In the genomic region with DNA sequence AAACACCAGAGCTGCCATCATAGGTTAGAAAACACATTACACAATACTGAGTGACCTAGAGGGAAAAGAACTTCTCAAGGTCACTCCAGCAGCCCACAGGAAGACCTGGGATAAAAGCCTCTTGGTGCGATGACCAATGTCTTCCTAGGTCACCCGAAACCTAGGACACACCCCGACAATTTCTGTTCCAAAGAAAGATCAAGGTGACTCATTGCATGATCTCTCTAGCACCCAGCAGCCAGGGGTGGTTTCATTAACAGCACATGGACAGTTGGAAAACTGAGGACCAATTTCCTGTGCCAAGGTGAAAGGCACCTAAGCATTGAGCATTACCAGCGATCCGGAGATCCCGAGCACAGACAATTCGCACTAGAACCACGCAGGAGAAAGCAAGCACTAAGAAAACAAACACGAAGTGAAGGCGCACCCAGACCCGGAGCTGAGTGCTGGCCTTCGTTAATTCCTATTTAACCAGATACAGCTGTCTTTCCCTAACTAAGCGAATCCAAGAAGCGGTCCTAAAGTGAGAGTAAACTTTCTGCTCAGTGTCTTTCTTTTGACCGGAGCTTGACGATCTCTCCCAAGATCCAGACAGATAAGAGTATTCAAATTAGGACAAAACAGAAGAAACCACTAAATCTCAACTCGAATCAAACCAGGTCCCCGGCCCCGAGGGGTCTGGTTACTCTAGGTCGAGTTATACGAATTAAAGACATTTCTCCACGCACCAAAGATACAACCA, we compare ENCODE assay signal across 8 cellular contexts. TPM values are rescaled to one million over a fixed set of nuclear protein-coding genes. Genes with fewer than 3 reads are reported as not detected.
DNase-seq lines count a peak whose midpoint lies in the region; ATAC-seq, FAIRE-seq and TF ChIP-seq lines count a peak whose summit lies in the region.

No MANE protein-coding gene starts in this region.

- H3K4me3 ChIP-seq in GM12878, result peak overlapping the region; percentile 76
- peak overlapping the region; percentile 53 for H3K4me3 ChIP-seq in kidney epithelial cell (ENCODE audit: low read depth, low read length)
- H3K4me3 ChIP-seq in stomach, result peak overlapping the region; percentile 65 to 79 (median 74)

- 13% methylated on average over 22 of the region's 22 CpGs for WGBS in GM12878 (ENCODE audit: insufficient coverage, insufficient replicate concordance, low lambda C conversion rate, missing lambda C conversion rate)
- WGBS in stomach, 5 donors, result 3 to 10% (median 6%) methylated on average over 22 of the region's 22 CpGs

- H3K4me2 ChIP-seq in GM12878 (ENCODE audit: control insufficient read depth, insufficient read depth), result peak overlapping the region; percentile 94

- TF ChIP-seq CTCF in GM12878 (IDR thresholded peaks at IDR 0.05 in 2 of 3, conservative IDR thresholded peaks at IDR 0.05 in 1 of 3; ENCODE audit: control insufficient read depth in 2 of 3, extremely low read depth in 1 of 3, insufficient read depth in 1 of 3, low read depth in 3 of 3, low read length in 3 of 3), result no peak
- TF ChIP-seq CTCF in kidney epithelial cell (IDR thresholded peaks at IDR 0.05; ENCODE audit: insufficient read depth, low read length, poor library complexity, severe bottlenecking), result no peak
- no peak for TF ChIP-seq CTCF in stomach (IDR thresholded peaks at IDR 0.05)

- RAD21 ChIA-PET in GM12878 (lab: Charles Lee; ENCODE audit: unreplicated experiment), result interaction anchor here (0.5 kb wide), 1 partner anchor 467 kb away, joined by 3 read pairs; no protein-coding TSS in a partner anchor

- H3K4me1 ChIP-seq in GM12878 (ENCODE audit: control insufficient read depth, insufficient read depth, low read length), result peaks cover 8% of the 10 kb centered on the region
- peaks cover 20 to 28% (median 23%) of the 10 kb centered on the region in 4 donors for H3K4me1 ChIP-seq in stomach

- H4K20me1 ChIP-seq in GM12878 (ENCODE audit: control insufficient read depth, insufficient read depth), result no peaks in the 10 kb centered on the region

- DNase-seq in DMS53 (lab: John Stamatoyannopoulos, UW) (peak; percentile 46), GM12878 (ENCODE audit: low read depth, low spot score) (no peak), kidney epithelial cell (ENCODE audit: low read depth) (no peak), stomach (no peak), SHP77 (lab: John Stamatoyannopoulos, UW) (no peak), GM12892 (ENCODE audit: insufficient read length) (no peak)

- no peak for TF ChIP-seq RAD21 in GM12878 (IDR thresholded peaks at IDR 0.05; ENCODE audit: insufficient read depth, low read depth, low read length)

- FAIRE-seq in GM12878 (lab: Jason Lieb, UNC), result no peak
- no peak for FAIRE-seq in GM12892 (lab: Jason Lieb, UNC)

- in situ Hi-C loops in GM12878 (cut with MboI), result no loop called here

- POLR2A ChIA-PET in GM12878 (lab: Charles Lee), result no interaction called here

- SMC1A ChIA-PET in GM12878 (lab: Charles Lee; ENCODE audit: uncharacterized antibody, unreplicated experiment), result interaction anchor here (0.6 to 1.0 kb wide), 3 partner anchors 8 to 51 kb away, joined by 3 read pairs; no protein-coding TSS in a partner anchor

- intact Hi-C loops in GM12878 (cut with micrococcal nuclease; ENCODE audit: unreplicated experiment), result no loop called here
- intact Hi-C loops in stomach (cut with DNase I; ENCODE audit: low total_unique reads), result no loop called here

- H3K27me3 ChIP-seq in GM12878 (replicated peaks in 1 of 2; ENCODE audit: control insufficient read depth in 2 of 2, insufficient read depth in 2 of 2, low read length in 1 of 2), result peaks cover 5% of the 10 kb centered on the region in 2 experiments; a peak in 2 of 4 replicates
- peaks cover 20% of the 10 kb centered on the region for H3K27me3 ChIP-seq in kidney epithelial cell (ENCODE audit: control insufficient read depth, insufficient read depth, low read length)
- peaks cover 0 to 45% (median 21%) of the 10 kb centered on the region in 3 donors for H3K27me3 ChIP-seq in stomach

- H3K36me3 ChIP-seq in GM12878 (ENCODE audit: control insufficient read depth in 2 of 2, insufficient read depth in 2 of 2, low read length in 1 of 2) (no peaks in the 10 kb centered on the region), kidney epithelial cell (ENCODE audit: control insufficient read depth, insufficient read depth, low read length) (no peaks in the 10 kb centered on the region), stomach (no peaks in the 10 kb centered on the region)

- ATAC-seq in HG03432 (IDR thresholded peaks at IDR 0.05; ENCODE audit: unreplicated experiment), result peak; percentile 8
- ATAC-seq in GM12878, result peak; percentile 30
- no peak for ATAC-seq in GM19467 (IDR thresholded peaks at IDR 0.05; ENCODE audit: unreplicated experiment)

- no peak overlapping the region for H3K27ac ChIP-seq in GM12878 (ENCODE audit: control insufficient read depth, insufficient read depth)
- peak overlapping the region; percentile 33 to 58 (median 44) for H3K27ac ChIP-seq in stomach

- H3K79me2 ChIP-seq in GM12878 (ENCODE audit: control insufficient read depth, insufficient read depth, low read length), result 0 out of 2 replicates have a peak, but pooled peaks cover 5% of the 10 kb centered on the region

- TF ChIP-seq POLR2A in GM12878 (IDR thresholded peaks at IDR 0.05; ENCODE audit: low read depth, low read length), result no peak
- TF ChIP-seq POLR2A in stomach (IDR thresholded peaks at IDR 0.05), result no peak
- TF ChIP-seq POLR2A in GM12892 (IDR thresholded peaks at IDR 0.05; ENCODE audit: low read depth, low read length), result no peak

- CTCF ChIA-PET in GM12878 (lab: Yijun Ruan, JAX), result interaction anchor here (2.0 kb wide), 1 partner anchor 73 kb away, joined by 4 read pairs; no protein-coding TSS in a partner anchor

- BruUV-seq in GM12878 (replicated peaks; lab: Mats Ljungman, UMichigan), result no TSS peak

- no peak overlapping the region for H3K9ac ChIP-seq in GM12878 (ENCODE audit: control insufficient read depth, insufficient read depth, low read length)

- H2AFZ ChIP-seq in GM12878 (ENCODE audit: control insufficient read depth, low read depth, low read length), result no peak overlapping the region

- no peak for TF ChIP-seq EP300 in GM12878 (IDR thresholded peaks at IDR 0.05; ENCODE audit: borderline replicate concordance in 1 of 2, control insufficient read depth in 1 of 2, low read depth in 2 of 2, low read length in 2 of 2)
- TF ChIP-seq EP300 in stomach (IDR thresholded peaks at IDR 0.05), result no peak

- H3K9me3 ChIP-seq in GM12878 (replicated peaks; ENCODE audit: control insufficient read depth, insufficient read depth, low read length) (no peaks in the 10 kb centered on the region), stomach (no peaks in the 10 kb centered on the region)

TF ChIP-seq in GM12878, 131 proteins besides CTCF, POLR2A, EP300 and RAD21 (continues in another document):
- TF ChIP-seq ZNF207 (IDR thresholded peaks at IDR 0.05; ENCODE audit: borderline replicate concordance) (no peak), ETV6 (conservative IDR thresholded peaks at IDR 0.05 in 1 of 2, IDR thresholded peaks at IDR 0.05 in 1 of 2; ENCODE audit: borderline replicate concordance in 1 of 2, low read depth in 1 of 2) (no peak), CBX5 (IDR thresholded peaks at IDR 0.05; ENCODE audit: low read depth) (no peak)
- TF ChIP-seq, protein P1, sequence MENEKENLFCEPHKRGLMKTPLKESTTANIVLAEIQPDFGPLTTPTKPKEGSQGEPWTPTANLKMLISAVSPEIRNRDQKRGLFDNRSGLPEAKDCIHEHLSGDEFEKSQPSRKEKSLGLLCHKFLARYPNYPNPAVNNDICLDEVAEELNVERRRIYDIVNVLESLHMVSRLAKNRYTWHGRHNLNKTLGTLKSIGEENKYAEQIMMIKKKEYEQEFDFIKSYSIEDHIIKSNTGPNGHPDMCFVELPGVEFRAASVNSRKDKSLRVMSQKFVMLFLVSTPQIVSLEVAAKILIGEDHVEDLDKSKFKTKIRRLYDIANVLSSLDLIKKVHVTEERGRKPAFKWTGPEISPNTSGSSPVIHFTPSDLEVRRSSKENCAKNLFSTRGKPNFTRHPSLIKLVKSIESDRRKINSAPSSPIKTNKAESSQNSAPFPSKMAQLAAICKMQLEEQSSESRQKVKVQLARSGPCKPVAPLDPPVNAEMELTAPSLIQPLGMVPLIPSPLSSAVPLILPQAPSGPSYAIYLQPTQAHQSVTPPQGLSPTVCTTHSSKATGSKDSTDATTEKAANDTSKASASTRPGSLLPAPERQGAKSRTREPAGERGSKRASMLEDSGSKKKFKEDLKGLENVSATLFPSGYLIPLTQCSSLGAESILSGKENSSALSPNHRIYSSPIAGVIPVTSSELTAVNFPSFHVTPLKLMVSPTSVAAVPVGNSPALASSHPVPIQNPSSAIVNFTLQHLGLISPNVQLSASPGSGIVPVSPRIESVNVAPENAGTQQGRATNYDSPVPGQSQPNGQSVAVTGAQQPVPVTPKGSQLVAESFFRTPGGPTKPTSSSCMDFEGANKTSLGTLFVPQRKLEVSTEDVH (IDR thresholded peaks at IDR 0.05; ENCODE audit: low read depth, partially characterized antibody), result no peak

RNA-seq across cellular contexts. Expression of a gene that starts 1.4 kb away (rescaled TPM):
- total RNA-seq in GM12878 (2013; cell fraction: nucleolus; rRNA removed), result 12.4 and 13.5 TPM in 2 replicates
- 13.1 and 17.7 TPM in 2 replicates for total RNA-seq in GM12878 (2014; rRNA removed)
- 21.6 and 22.7 TPM in 2 replicates for total RNA-seq in GM12878 (2014; rRNA removed; fragmentation: Illumina TruSeq; extraction: Trizol)
- 18.2 and 19.4 TPM in 2 replicates for total RNA-seq in GM12878 (2021)
- polyA plus RNA-seq in GM12878 (2011; ENCODE audit: low read depth), result 5.9 TPM
- polyA plus RNA-seq in GM12878 (2011; rRNA removed), result 2.0 and 3.2 TPM in 2 replicates
- polyA plus RNA-seq in GM12878 (2011; cell fraction: cytosol; rRNA removed), result 0.59 and 0.82 TPM in 2 replicates
- 3.8 and 5.1 TPM in 2 replicates for polyA plus RNA-seq in GM12878 (2011; cell fraction: nucleus; rRNA removed)
- polyA plus RNA-seq in GM12878 (2012), result 6.5 and 8.3 TPM in 2 replicates
- polyA plus RNA-seq in GM12878 (2014; fragmentation: Illumina TruSeq; extraction: Trizol), result 18.3 and 20.6 TPM in 2 replicates
- polyA plus RNA-seq in GM12878 (2014; fragmentation: Nextera tagmentation; extraction: Ambion mirVana), result 1 to 10 TPM; 2.8 to 4.9 TPM
- 7.7 and 8.4 TPM in 2 replicates for polyA plus RNA-seq in GM12878 (2014; rRNA removed)
- polyA plus RNA-seq in GM12878 (2016; fragmentation: Nextera tagmentation; extraction: Ambion mirVana), result 10 to 100 TPM in 1 of 2 experiments, 1 to 10 TPM in 1; 7.5 to 10.1 TPM
- 4.4 and 7.1 TPM in 2 replicates for polyA minus RNA-seq in GM12878 (2011; rRNA and poly(A)+ RNA removed)
- polyA minus RNA-seq in GM12878 (2011; cell fraction: cytosol; rRNA and poly(A)+ RNA removed), result 0.52 and 1.5 TPM in 2 replicates
- 5.9 and 9.2 TPM in 2 replicates for polyA minus RNA-seq in GM12878 (2011; cell fraction: nucleus; rRNA and poly(A)+ RNA removed)
- total RNA-seq in kidney epithelial cell, result 0.79 and 1.3 TPM in 2 replicates
- total RNA-seq in stomach, result 1 to 10 TPM in 3 of 5 donors, under 1 TPM in 2; under 0.01 to 6.4 (median 4.3) TPM
- polyA plus RNA-seq in stomach, result 1 to 10 TPM in 1 of 3 donors, under 1 TPM in 2; 0.31 to 1.5 (median 0.44) TPM
- polyA plus RNA-seq in GM12892 (2012; ENCODE audit: missing spikeins), result 14.9 TPM
